Comparison of ENCODE assay signal across 15 cellular contexts in the genomic region with DNA sequence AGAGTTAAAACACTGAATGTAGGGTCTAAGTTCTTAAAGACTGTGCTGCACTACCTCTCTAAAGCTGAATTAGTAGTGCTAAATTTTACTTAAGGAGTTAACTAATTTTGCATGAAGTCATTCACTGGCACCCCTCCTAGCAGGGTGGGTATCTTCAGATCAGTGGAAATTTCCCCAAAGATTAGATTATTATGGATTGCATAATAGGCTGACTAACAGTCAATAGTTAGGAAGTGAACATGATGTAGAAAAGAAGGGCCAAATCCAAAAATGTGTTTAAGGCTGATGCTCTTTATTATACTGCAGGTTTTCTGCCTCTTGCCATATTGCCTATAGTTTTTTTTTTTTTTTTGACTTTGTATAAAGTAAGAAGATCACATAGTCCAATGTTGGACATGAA. TPM values are rescaled to one million over a fixed set of nuclear protein-coding genes. Genes with fewer than 3 reads are reported as not detected.
A peak's percentile ranks its signal among the peaks of the same experiment; 100 is the strongest.
DNase-seq lines count a peak whose midpoint lies in the region; ATAC-seq, FAIRE-seq and TF ChIP-seq lines count a peak whose summit lies in the region.
"Had no signal": no experiment of that assay in that cellular context is flagged by ENCODE, and none has a peak within 500 bp of the region (broad histone marks: within the 10 kb centered on the region; RNA-seq: fewer than 3 reads in every experiment).

No MANE protein-coding gene starts in this region.

- TF ChIP-seq CTCF in endothelial cell of umbilical vein (IDR thresholded peaks at IDR 0.05; ENCODE audit: extremely low read depth in 1 of 2, insufficient read depth in 1 of 2, low read depth in 1 of 2, low read length in 2 of 2) = no peak
- no peak for TF ChIP-seq CTCF in neural cell (IDR thresholded peaks at IDR 0.05; ENCODE audit: poor library complexity, severe bottlenecking)

- no peak for TF ChIP-seq RAD21 in neural cell (conservative IDR thresholded peaks at IDR 0.05)

- CTCF ChIA-PET in endothelial cell of umbilical vein (lab: Charles Lee) = interaction anchor here (2.0 kb wide), 1 partner anchor 37 kb away, joined by 5 read pairs; no protein-coding TSS in a partner anchor
- CTCF ChIA-PET in T-cell (lab: Charles Lee) = no interaction called here

- no peaks in the 10 kb centered on the region for H3K9me3 ChIP-seq in BLaER1 treated with 17β-estradiol and CSF1 and Interleukin-3, amounts not matched to agents 10 nM and 100 nM (replicated peaks in 1 of 11)
- H3K9me3 ChIP-seq in MG63 (no peaks in the 10 kb centered on the region), endothelial cell of umbilical vein (replicated peaks; ENCODE audit: control insufficient read depth, insufficient read depth, low read length) (no peaks in the 10 kb centered on the region), neural cell (ENCODE audit: low read length) (no peaks in the 10 kb centered on the region)
- H3K9me3 ChIP-seq: SJSA1 had no signal

- POLR2A ChIA-PET in endothelial cell of umbilical vein (lab: Charles Lee) (no interaction called here), T-cell (lab: Charles Lee) (no interaction called here)

- H3K79me2 ChIP-seq in endothelial cell of umbilical vein (ENCODE audit: control insufficient read depth, insufficient read depth, low read length) (peaks cover 97% of the 10 kb centered on the region), neural cell (replicated peaks; ENCODE audit: insufficient read depth, low read length) (peaks cover 100% of the 10 kb centered on the region)

- H3K27me3 ChIP-seq in BLaER1 treated with 17β-estradiol and CSF1 and Interleukin-3, amounts not matched to agents 10 nM and 100 nM = no peaks in the 10 kb centered on the region
- H3K27me3 ChIP-seq in MG63 (no peaks in the 10 kb centered on the region), endothelial cell of umbilical vein (ENCODE audit: control insufficient read depth in 2 of 2, insufficient read depth in 2 of 2, low read length in 2 of 2) (no peaks in the 10 kb centered on the region), neural cell (ENCODE audit: insufficient read depth, low read depth, low read length) (no peaks in the 10 kb centered on the region)
- H3K27me3 ChIP-seq: SJSA1 had no signal

- peaks cover 76 to 99% (median 97%) of the 10 kb centered on the region in 11 experiments for H4K20me1 ChIP-seq in BLaER1 treated with 17β-estradiol and CSF1 and Interleukin-3, amounts not matched to agents 10 nM and 100 nM
- H4K20me1 ChIP-seq in endothelial cell of umbilical vein (replicated peaks; ENCODE audit: control insufficient read depth, extremely low read depth, insufficient read depth, low read length) (peaks cover 33% of the 10 kb centered on the region), neural cell (ENCODE audit: insufficient read depth) (peaks cover 7% of the 10 kb centered on the region)

- no peak overlapping the region for H3K27ac ChIP-seq in BLaER1 treated with 17β-estradiol and CSF1 and Interleukin-3, amounts not matched to agents 10 nM and 100 nM
- H3K27ac ChIP-seq in endothelial cell of umbilical vein (ENCODE audit: insufficient read depth, low read depth, low read length) (no peak overlapping the region), neural cell (ENCODE audit: low read length) (no peak overlapping the region)
- H3K27ac ChIP-seq: SJSA1 had no signal

- peaks cover 6% of the 10 kb centered on the region for H3K9me1 ChIP-seq in endothelial cell of umbilical vein (replicated peaks; ENCODE audit: control insufficient read depth, extremely low read depth, insufficient read depth, low read length)

- H3K4me2 ChIP-seq in BLaER1 treated with 17β-estradiol and CSF1 and Interleukin-3, amounts not matched to agents 10 nM and 100 nM = peak overlapping the region in 7 of 11 experiments; percentile 20 to 49 (median 30); a peak in 13 of 22 replicates
- H3K4me2 ChIP-seq in endothelial cell of umbilical vein (ENCODE audit: insufficient read depth, low read length) (no peak overlapping the region), neural cell (ENCODE audit: low read length) (no peak overlapping the region)

- no peaks in the 10 kb centered on the region for H3K9me2 ChIP-seq in neural cell (ENCODE audit: insufficient read depth, low read length)

- intact Hi-C loops in endothelial cell of umbilical vein (cut with micrococcal nuclease) = loop anchor here (10.0 kb wide), 1 partner anchor 112 kb away; the partner anchor contains the start of gene PAIP2B

- peaks cover 78 to 93% (median 85%) of the 10 kb centered on the region in 3 donors for H3K4me1 Mint-ChIP-seq in T-cell

- H3K4me3 ChIP-seq in BLaER1 treated with 17β-estradiol and CSF1 and Interleukin-3, amounts not matched to agents 10 nM and 100 nM = no peak overlapping the region
- no peak overlapping the region for H3K4me3 ChIP-seq in MG63
- H3K4me3 ChIP-seq in endothelial cell of umbilical vein (replicated peaks in 1 of 3; ENCODE audit: insufficient read depth in 1 of 3, low read depth in 1 of 3, low read length in 3 of 3) = no peak overlapping the region
- H3K4me3 ChIP-seq in neural cell (ENCODE audit: low read length) = peak overlapping the region; percentile 27
- H3K4me3 ChIP-seq: SJSA1 had no signal

- H3F3A ChIP-seq in neural cell (ENCODE audit: insufficient read depth, low read length, poor library complexity, severe bottlenecking) = peaks cover 5% of the 10 kb centered on the region

- H3K9me3 Mint-ChIP-seq in T-cell = no peaks in the 10 kb centered on the region

- ATAC-seq in T-cell (replicated peaks in 1 of 4) = no peak

- H3K36me3 ChIP-seq in BLaER1 treated with 17β-estradiol and CSF1 and Interleukin-3, amounts not matched to agents 10 nM and 100 nM = peaks cover 20 to 84% (median 67%) of the 10 kb centered on the region in 11 experiments; a peak in 21 of 22 replicates
- peaks cover 34% of the 10 kb centered on the region for H3K36me3 ChIP-seq in MG63
- H3K36me3 ChIP-seq in endothelial cell of umbilical vein (ENCODE audit: control insufficient read depth in 2 of 2, extremely low read depth in 1 of 2, insufficient read depth in 2 of 2, low read length in 2 of 2) = no peaks in the 10 kb centered on the region
- peaks cover 4% of the 10 kb centered on the region for H3K36me3 ChIP-seq in neural cell (ENCODE audit: insufficient read depth, low read length)

- no peak for TF ChIP-seq EP300 in neural cell (conservative IDR thresholded peaks at IDR 0.05; ENCODE audit: poor library complexity, severe bottlenecking)

- peak overlapping the region in 1 of 3 donors; percentile 30 for H3K4me3 Mint-ChIP-seq in T-cell

- H2AFZ ChIP-seq in endothelial cell of umbilical vein (ENCODE audit: low read depth, low read length) (no peak overlapping the region), neural cell (ENCODE audit: low read depth, low read length) (no peak overlapping the region)

- FAIRE-seq in endothelial cell of umbilical vein (lab: Jason Lieb, UNC) = no peak

- H3K36me3 Mint-ChIP-seq in T-cell = peaks cover 23% of the 10 kb centered on the region

- TF ChIP-seq POLR2A in endothelial cell of umbilical vein (IDR thresholded peaks at IDR 0.05; ENCODE audit: low read depth, low read length) = no peak

- no peaks in the 10 kb centered on the region for H3K27me3 Mint-ChIP-seq in T-cell

- no TSS peak for BruUV-seq in endothelial cell of umbilical vein (replicated peaks; lab: Mats Ljungman, UMichigan)

- no peak overlapping the region for H3K9ac ChIP-seq in BLaER1 treated with 17β-estradiol and CSF1 and Interleukin-3, amounts not matched to agents 10 nM and 100 nM
- H3K9ac ChIP-seq in endothelial cell of umbilical vein (replicated peaks; ENCODE audit: extremely low read depth, insufficient read depth, low read length) = no peak overlapping the region
- H3K9ac ChIP-seq in neural cell (ENCODE audit: low read length) = no peak overlapping the region

- no peak overlapping the region for H3K27ac Mint-ChIP-seq in T-cell

- dilution Hi-C loops in endothelial cell of umbilical vein (cut with MboI; ENCODE audit: extremely low pct_ligation_motif_present, low sequenced_read_pairs) = no loop called here

- H3K4me1 ChIP-seq in BLaER1 treated with 17β-estradiol and CSF1 and Interleukin-3, amounts not matched to agents 10 nM and 100 nM = peaks cover 16 to 57% (median 30%) of the 10 kb centered on the region in 10 experiments; a peak in 19 of 20 replicates
- peaks cover 14% of the 10 kb centered on the region for H3K4me1 ChIP-seq in endothelial cell of umbilical vein (ENCODE audit: control insufficient read depth, extremely low read depth, insufficient read depth, low read length)

- DNase-seq in MG63 (peak; percentile 13), endothelial cell of umbilical vein (ENCODE audit: low read depth, low spot score) (peak; percentile 2), NCI-H1436 treated with DMSO at 0.1 percent for 48 hours (lab: John Stamatoyannopoulos, UW) (no peak), T-cell (no peak), T-helper 2 cell (no peak), NCI-H2107 (lab: John Stamatoyannopoulos, UW) (no peak)
- DNase-seq: dermis blood vessel endothelial cell; GF-D8; NCI-H1694; NCI-H748 treated with DMSO at 0.1 percent for 48 hours; retina; stimulated activated naive CD4-positive, alpha-beta T cell treated with Interleukin-2 at 50 U/mL for 16 hours had no signal

TF ChIP-seq in endothelial cell of umbilical vein, 7 proteins besides CTCF, POLR2A, EP300 and RAD21 (continues in another document):
- no peak for TF ChIP-seq GATA2 (IDR thresholded peaks at IDR 0.05; ENCODE audit: insufficient read depth, insufficient read length, low read depth, low read length)
- TF ChIP-seq MYC (IDR thresholded peaks at IDR 0.05; ENCODE audit: low read depth, low read length) = no peak
- TF ChIP-seq JUN (IDR thresholded peaks at IDR 0.05; ENCODE audit: borderline replicate concordance, insufficient read depth, insufficient read length, low read depth) = no peak

TF ChIP-seq in neural cell, 6 proteins besides CTCF, POLR2A, EP300 and RAD21 (continues in another document):
- TF ChIP-seq SMC3 (conservative IDR thresholded peaks at IDR 0.05; ENCODE audit: poor library complexity) = no peak

RNA-seq across cellular contexts. Expression of gene ZNF638, which starts 5.2 kb away (rescaled TPM):
- total RNA-seq in MG63 (2014; rRNA removed; shearing (Covaris generic); ENCODE audit: low replicate concordance) = 40.0 and 48.4 TPM in 2 replicates
- total RNA-seq in endothelial cell of umbilical vein = 109 and 111 TPM in 2 replicates
- polyA plus RNA-seq in endothelial cell of umbilical vein = 27.6 and 36.4 TPM in 2 replicates
- 43.8 and 50.4 TPM in 2 replicates for polyA plus RNA-seq in endothelial cell of umbilical vein (2011; cell fraction: cytosol; rRNA removed)
- 223 and 239 TPM in 2 replicates for polyA plus RNA-seq in endothelial cell of umbilical vein (2011; cell fraction: nucleus; rRNA removed)
- polyA plus RNA-seq in endothelial cell of umbilical vein (2012) = 65.0 and 85.7 TPM in 2 replicates
- polyA minus RNA-seq in endothelial cell of umbilical vein = 161 and 188 TPM in 2 replicates
- 70.2 TPM for polyA minus RNA-seq in endothelial cell of umbilical vein (2011; cell fraction: cytosol; rRNA and poly(A)+ RNA removed)
- 324 and 469 TPM in 2 replicates for polyA minus RNA-seq in endothelial cell of umbilical vein (2011; cell fraction: nucleus; rRNA and poly(A)+ RNA removed)
- 296 and 308 TPM in 2 replicates for polyA plus RNA-seq in neural cell
- 601 and 672 TPM in 2 replicates for polyA minus RNA-seq in neural cell
- total RNA-seq in T-cell = 100 to 1,000 TPM; 112 to 144 (median 131) TPM

Comparison
In these comparisons a context has a peak if more than half of its experiments do, and no peak if none do; other contexts are left out.
1. H3K4me2 ChIP-seq: peak in BLaER1 treated with 17β-estradiol and CSF1 and Interleukin-3, amounts not matched to agents 10 nM and 100 nM (7 of 11); none in endothelial cell of umbilical vein (single experiment) and neural cell (single experiment).
2. DNase-seq: peak in MG63 (single experiment) and endothelial cell of umbilical vein (single experiment); none in NCI-H1436 treated with DMSO at 0.1 percent for 48 hours (single experiment), T-cell (0 of 34), T-helper 2 cell (0 of 5) and NCI-H2107 (single experiment).